Comparison of ENCODE assay signal across 14 cellular contexts in the genomic region with DNA sequence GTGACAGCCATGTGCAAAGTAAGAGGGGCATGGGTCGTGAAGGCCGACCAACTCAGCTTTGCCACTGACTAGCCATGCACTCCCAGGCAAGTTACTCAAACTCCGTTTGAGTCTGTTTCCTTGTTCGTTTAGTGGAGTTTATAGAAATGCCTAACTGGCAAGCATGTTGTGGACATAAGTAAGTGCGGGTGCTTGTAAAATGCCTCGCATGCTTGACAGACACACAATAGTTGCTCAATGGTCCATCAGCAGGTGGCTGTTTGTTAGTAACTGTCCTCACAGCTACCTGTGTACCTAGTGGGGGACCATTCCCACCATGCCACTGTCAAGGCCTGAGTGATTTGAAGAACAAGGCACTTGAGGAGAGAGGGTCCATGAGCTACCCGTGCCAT.
A peak's percentile ranks its signal among the peaks of the same experiment; 100 is the strongest.
DNase-seq lines count a peak whose midpoint lies in the region; ATAC-seq, FAIRE-seq and TF ChIP-seq lines count a peak whose summit lies in the region.
"Had no signal": no experiment of that assay in that cellular context is flagged by ENCODE, and none has a peak within 500 bp of the region (broad histone marks: within the 10 kb centered on the region; RNA-seq: fewer than 3 reads in every experiment).

No MANE protein-coding gene starts in this region.

- DNase-seq in GM12891 (ENCODE audit: insufficient read length, low spot score), result no peak
- DNase-seq in LNCaP clone FGC (ENCODE audit: low read depth), result peak; percentile 84
- DNase-seq in left colon, result no peak
- DNase-seq in prostate gland (ENCODE audit: low spot score), result peak; percentile 25
- no peak for DNase-seq in NCI-H226
- DNase-seq in uterus, result no peak
- DNase-seq: Calu3; CD4-positive, alpha-beta T cell; DMS 273 treated with DMSO at 0.1 percent for 48 hours; GOT3; H9 had no signal

- no peak overlapping the region for H3K27ac ChIP-seq in prostate gland
- no peak overlapping the region for H3K27ac ChIP-seq in uterus

- intact Hi-C loops in left colon (cut with DNase I, micrococcal nuclease) (no loop called here), prostate gland (cut with DNase I) (no loop called here), uterus (cut with DNase I; ENCODE audit: low total_unique reads) (no loop called here)

- H3K9me3 ChIP-seq in prostate gland (no peaks in the 10 kb centered on the region), uterus (no peaks in the 10 kb centered on the region)

- peak; percentile 23 for FAIRE-seq in GM12891 (lab: Jason Lieb, UNC)
- FAIRE-seq: A204.1, GM19239 had no signal

- WGBS in prostate gland, result 59% methylated on average over 7 of the region's 7 CpGs

- no peak overlapping the region for H3K4me3 ChIP-seq in LNCaP clone FGC (ENCODE audit: low read depth, low read length)
- H3K4me3 ChIP-seq in prostate gland, result no peak overlapping the region
- no peak overlapping the region for H3K4me3 ChIP-seq in uterus

- no peaks in the 10 kb centered on the region for H3K36me3 ChIP-seq in prostate gland
- no peaks in the 10 kb centered on the region for H3K36me3 ChIP-seq in uterus

- peaks cover 6% of the 10 kb centered on the region for H3K27me3 ChIP-seq in prostate gland (replicated peaks; ENCODE audit: insufficient read depth)
- no peaks in the 10 kb centered on the region for H3K27me3 ChIP-seq in uterus

- H3K4me1 ChIP-seq in prostate gland (replicated peaks) (no peaks in the 10 kb centered on the region), uterus (no peaks in the 10 kb centered on the region)

- no peak for TF ChIP-seq CTCF in LNCaP clone FGC (IDR thresholded peaks at IDR 0.05; ENCODE audit: control insufficient read depth, extremely low read depth, insufficient read depth)
- TF ChIP-seq CTCF in prostate gland (IDR thresholded peaks at IDR 0.05), result no peak
- no peak for TF ChIP-seq CTCF in uterus (IDR thresholded peaks at IDR 0.05)

- peak; percentile 25 for ATAC-seq in left colon
- no peak for ATAC-seq in GM18498 (IDR thresholded peaks at IDR 0.05; ENCODE audit: unreplicated experiment)

- TF ChIP-seq POLR2A in GM12891 (IDR thresholded peaks at IDR 0.05; ENCODE audit: low read depth, low read length) (no peak), prostate gland (IDR thresholded peaks at IDR 0.05) (no peak), uterus (IDR thresholded peaks at IDR 0.05) (no peak)

TF ChIP-seq in GM12891, 5 proteins besides CTCF, POLR2A, EP300 and RAD21:
- TF ChIP-seq SPI1 (IDR thresholded peaks at IDR 0.05; ENCODE audit: low read depth, low read length) (no peak), PAX5 (IDR thresholded peaks at IDR 0.05; ENCODE audit: insufficient read depth, low read length, severe bottlenecking) (no peak), POLR2AphosphoS5 (IDR thresholded peaks at IDR 0.05; ENCODE audit: low read depth, low read length) (no peak), POU2F2 (IDR thresholded peaks at IDR 0.05; ENCODE audit: low read depth, low read length) (no peak), TAF1 (IDR thresholded peaks at IDR 0.05; ENCODE audit: low read depth, low read length) (no peak)

Comparison
In these comparisons a context has a peak if more than half of its experiments do, and no peak if none do; other contexts are left out.
1. DNase-seq: peak in LNCaP clone FGC (single experiment) and prostate gland (single experiment); none in GM12891 (single experiment), left colon (0 of 2), NCI-H226 (single experiment) and uterus (0 of 2).